In genomic region chr17:38705803-38706624, GRCh38 we compare ENCODE assay signal across 8 cellular contexts. TPM values are rescaled to one million over a fixed set of nuclear protein-coding genes. Genes with fewer than 3 reads are reported as not detected.
A peak's percentile ranks its signal among the peaks of the same experiment; 100 is the strongest.
DNase-seq lines count a peak whose midpoint lies in the region; ATAC-seq and TF ChIP-seq lines count a peak whose summit lies in the region.

No MANE protein-coding gene starts in this region.

- peaks cover 32% of the 10 kb centered on the region for H3K79me2 ChIP-seq in SU-DHL-6 (ENCODE audit: insufficient read depth, low read length)

- peak overlapping the region; percentile 95 for H3K4me2 ChIP-seq in SU-DHL-6 (ENCODE audit: low read depth, low read length, poor library complexity, severe bottlenecking)

- no peaks in the 10 kb centered on the region for H4K20me1 ChIP-seq in SU-DHL-6 (ENCODE audit: low read depth, low read length)

- peaks cover 76% of the 10 kb centered on the region for H3K4me1 Mint-ChIP-seq in central memory CD8-positive, alpha-beta T cell

- no peaks in the 10 kb centered on the region for H3K27me3 ChIP-seq in SU-DHL-6 (ENCODE audit: low read length)

- H3K36me3 ChIP-seq in SU-DHL-6 (ENCODE audit: low read length), result no peaks in the 10 kb centered on the region

- H3K9me3 Mint-ChIP-seq in central memory CD8-positive, alpha-beta T cell, result no peaks in the 10 kb centered on the region

- H3K9me3 ChIP-seq in SU-DHL-6 (ENCODE audit: insufficient read depth, low read length), result no peaks in the 10 kb centered on the region

- peaks cover 38% of the 10 kb centered on the region for H3F3A ChIP-seq in SU-DHL-6 (ENCODE audit: insufficient read depth)

- DNase-seq in AG09309 (ENCODE audit: low read depth), result no peak
- peak; percentile 88 for DNase-seq in HT-29 (ENCODE audit: low spot score)
- no peak for DNase-seq in central memory CD8-positive, alpha-beta T cell (ENCODE audit: low spot score in 2 of 2)
- DNase-seq in kidney glomerular epithelial cell (lab: John Stamatoyannopoulos, UW), result peak; percentile 29
- DNase-seq in stimulated activated CD4-positive, alpha-beta T cell treated with anti-CD3 and anti-CD28 coated beads, Interleukin-4, amount 100 ng/mL, for 48 hours (ENCODE audit: low read depth in 2 of 2), result peak; percentile 17

- H3K27ac Mint-ChIP-seq in central memory CD8-positive, alpha-beta T cell (ENCODE audit: low read depth), result peak overlapping the region; percentile 79

- H3K4me3 ChIP-seq in AG09309 (ENCODE audit: control insufficient read depth, low read depth, low read length) (peak overlapping the region; percentile 84), SU-DHL-6 (ENCODE audit: insufficient read depth, low read length, poor library complexity, severe bottlenecking) (peak overlapping the region; percentile 93)

- peak overlapping the region; percentile 93 for H3K9ac ChIP-seq in SU-DHL-6 (ENCODE audit: low read length)

- TF ChIP-seq CTCF in AG09309 (IDR thresholded peaks at IDR 0.05; ENCODE audit: control insufficient read depth, insufficient read depth, low read depth, low read length, missing control alignments) (no peak), SU-DHL-6 (IDR thresholded peaks at IDR 0.05; ENCODE audit: insufficient read depth, low read length, poor library complexity, severe bottlenecking) (no peak)

- H3K27ac ChIP-seq in SU-DHL-6 (ENCODE audit: low read depth, low read length), result peak overlapping the region; percentile 69

- peak overlapping the region; percentile 95 for H3K4me3 Mint-ChIP-seq in central memory CD8-positive, alpha-beta T cell

- H3K27me3 Mint-ChIP-seq in central memory CD8-positive, alpha-beta T cell, result no peaks in the 10 kb centered on the region

- peaks cover 46% of the 10 kb centered on the region for H3K36me3 Mint-ChIP-seq in central memory CD8-positive, alpha-beta T cell (ENCODE audit: insufficient read depth)

- H2AFZ ChIP-seq in SU-DHL-6 (ENCODE audit: low read depth, low read length, severe bottlenecking), result no peak overlapping the region

- H3K9me2 ChIP-seq in SU-DHL-6 (replicated peaks; ENCODE audit: insufficient read depth, low read length), result no peaks in the 10 kb centered on the region

- no peak for ATAC-seq in central memory CD8-positive, alpha-beta T cell (replicated peaks; ENCODE audit: extremely low read depth, poor library complexity, severe bottlenecking)
- ATAC-seq in HG02885 (IDR thresholded peaks at IDR 0.05; ENCODE audit: poor library complexity, unreplicated experiment), result no peak
- ATAC-seq in GM18505 (IDR thresholded peaks at IDR 0.05; ENCODE audit: unreplicated experiment), result no peak

- no peak for TF ChIP-seq POLR2A in GM18505 (IDR thresholded peaks at IDR 0.05; ENCODE audit: borderline replicate concordance, extremely low read depth, insufficient read depth, insufficient read length)

RNA-seq across cellular contexts. Expression of gene MLLT6, which starts 0.9 kb away (rescaled TPM):
- total RNA-seq in HT-29 (2014; rRNA removed; shearing (Covaris generic)), result 219 and 252 TPM in 2 replicates

RNA-seq across cellular contexts. Expression of gene CISD3, which starts 24.1 kb away (rescaled TPM):
- 54.0 and 100 TPM in 2 replicates for total RNA-seq in HT-29 (2014; rRNA removed; shearing (Covaris generic))

RNA-seq across cellular contexts. Expression of gene EPOP, which starts 31.3 kb away (rescaled TPM):
- total RNA-seq in HT-29 (2014; rRNA removed; shearing (Covaris generic)), result 11.1 and 13.9 TPM in 2 replicates

RNA-seq across cellular contexts. Expression of gene PCGF2, which starts 42.1 kb away (rescaled TPM):
- 8.7 and 18.9 TPM in 2 replicates for total RNA-seq in HT-29 (2014; rRNA removed; shearing (Covaris generic))

RNA-seq across cellular contexts. Expression of gene PSMB3, which starts 46.5 kb away (rescaled TPM):
- total RNA-seq in HT-29 (2014; rRNA removed; shearing (Covaris generic)), result 828 and 837 TPM in 2 replicates

Comparison
In these comparisons a context has a peak if more than half of its experiments do, and no peak if none do; other contexts are left out.
1. DNase-seq: peak in HT-29 (single experiment), kidney glomerular epithelial cell (single experiment) and stimulated activated CD4-positive, alpha-beta T cell treated with anti-CD3 and anti-CD28 coated beads, Interleukin-4, amount 100 ng/mL, for 48 hours (2 of 2); none in AG09309 (single experiment) and central memory CD8-positive, alpha-beta T cell (0 of 2).